11 cellular contexts compared by ENCODE assay signal in the genomic region with DNA sequence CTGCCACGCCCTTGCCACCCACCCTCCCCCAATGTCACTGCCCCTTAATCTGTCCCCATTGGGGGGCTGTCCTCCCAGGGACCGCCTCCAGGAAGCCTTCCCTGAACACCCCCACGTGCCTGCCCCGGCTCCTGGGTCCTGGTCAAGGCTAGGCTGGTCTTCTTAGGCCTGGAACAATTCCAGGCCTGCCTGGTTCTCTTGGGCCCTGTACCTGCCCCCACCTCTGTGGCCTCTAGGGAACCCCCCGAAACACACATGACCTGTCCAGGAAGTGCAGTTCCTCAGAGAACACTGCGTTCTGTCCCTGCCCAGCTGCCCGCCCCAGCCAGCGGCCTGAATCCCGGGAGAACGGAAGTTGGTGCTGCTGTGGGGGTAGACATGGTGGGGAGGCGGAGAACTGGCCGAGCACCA. TPM values are rescaled to one million over a fixed set of nuclear protein-coding genes. Genes with fewer than 3 reads are reported as not detected.
DNase-seq lines count a peak whose midpoint lies in the region; ATAC-seq, FAIRE-seq and TF ChIP-seq lines count a peak whose summit lies in the region.
"Had no signal": no experiment of that assay in that cellular context is flagged by ENCODE, and none has a peak within 500 bp of the region (broad histone marks: within the 10 kb centered on the region; RNA-seq: fewer than 3 reads in every experiment).

No MANE protein-coding gene starts in this region.

- FAIRE-seq in H54 (lab: Jason Lieb, UNC) = no peak
- FAIRE-seq: frontal cortex had no signal

- H3K36me3 ChIP-seq in H7 (replicated peaks; ENCODE audit: control insufficient read depth, insufficient read depth, low read length) = no peaks in the 10 kb centered on the region; the same call in none of the 2 replicates
- peaks cover 0 to 15% of the 10 kb centered on the region in 2 donors for H3K36me3 ChIP-seq in body of pancreas (replicated peaks in 1 of 2; ENCODE audit: insufficient read depth in 1 of 2, low read depth in 2 of 2)
- H3K36me3 ChIP-seq in left lung = peaks cover 0 to 50% of the 10 kb centered on the region in 2 donors
- H3K36me3 ChIP-seq in spleen = peaks cover 0 to 85% (median 46%) of the 10 kb centered on the region in 6 donors

- 65 to 66% methylated on average over 9 to 12 of the region's 12 CpGs for WGBS in body of pancreas, 2 donors
- WGBS in spleen, 5 donors = 56 to 64% (median 63%) methylated on average over 10 to 12 of the region's 12 CpGs

- H3K27me3 ChIP-seq in H7 (ENCODE audit: control insufficient read depth, insufficient read depth, low read length) (no peaks in the 10 kb centered on the region), body of pancreas (no peaks in the 10 kb centered on the region), left lung (no peaks in the 10 kb centered on the region), spleen (replicated peaks in 1 of 7) (no peaks in the 10 kb centered on the region)

- intact Hi-C loops in body of pancreas (cut with DNase I) = no loop called here
- intact Hi-C loops in left lung (cut with DNase I) = no loop called here
- intact Hi-C loops in spleen (cut with DNase I; ENCODE audit: low total_unique reads) = no loop called here

- H3K4me1 ChIP-seq in body of pancreas (peaks cover 62% of the 10 kb centered on the region), left lung (peaks cover 44 to 66% of the 10 kb centered on the region in 2 donors), spleen (peaks cover 42 to 92% (median 75%) of the 10 kb centered on the region in 6 donors)

- peak; percentile 37 for DNase-seq in H7
- DNase-seq in body of pancreas = peak; percentile 32 to 66 (median 48)
- peak; percentile 33 to 72 for DNase-seq in left lung
- peak; percentile 88 for DNase-seq in spleen
- DNase-seq in GM03348 (ENCODE audit: low spot score) = no peak
- DNase-seq in SIG-M5 treated with dmso at 0.1 percent for 504 hours (lab: John Stamatoyannopoulos, UW; ENCODE audit: unreplicated experiment) = no peak
- no peak for DNase-seq in H54 (ENCODE audit: insufficient read length, low spot score)
- DNase-seq: NCI-H82, T-helper 9 cell had no signal

- no peak overlapping the region for H3K4me3 ChIP-seq in H7 (ENCODE audit: insufficient read depth, low read depth, low read length)
- H3K4me3 ChIP-seq in body of pancreas = no peak overlapping the region
- no peak overlapping the region for H3K4me3 ChIP-seq in left lung
- peak overlapping the region in 2 of 8 donors; percentile 23 to 45 for H3K4me3 ChIP-seq in spleen

- no peak for TF ChIP-seq CTCF in body of pancreas (IDR thresholded peaks at IDR 0.05)
- TF ChIP-seq CTCF in left lung (IDR thresholded peaks at IDR 0.05) = no peak
- no peak for TF ChIP-seq CTCF in spleen (IDR thresholded peaks at IDR 0.05 in 8 of 11, conservative IDR thresholded peaks at IDR 0.05 in 3 of 11)

- ATAC-seq in body of pancreas (no peak), left lung (no peak), HG02678 (IDR thresholded peaks at IDR 0.05; ENCODE audit: unreplicated experiment) (no peak)

- no peaks in the 10 kb centered on the region for H3K9me3 ChIP-seq in body of pancreas
- H3K9me3 ChIP-seq in left lung = no peaks in the 10 kb centered on the region
- no peaks in the 10 kb centered on the region for H3K9me3 ChIP-seq in spleen

- peak overlapping the region; percentile 47 to 90 (median 65) for H3K27ac ChIP-seq in body of pancreas
- H3K27ac ChIP-seq in left lung = peak overlapping the region; percentile 73 to 79
- H3K27ac ChIP-seq in spleen = peak overlapping the region; percentile 65 to 99 (median 98)

- TF ChIP-seq POLR2A in body of pancreas (IDR thresholded peaks at IDR 0.05) (no peak), spleen (IDR thresholded peaks at IDR 0.05) (no peak), H54 (IDR thresholded peaks at IDR 0.05; ENCODE audit: low read depth, low read length) (no peak)

RNA-seq across cellular contexts. Expression of gene MXD4, which starts 5.1 kb away (rescaled TPM):
- 13.4 and 22.3 TPM in 2 replicates for total RNA-seq in H7 (2014; rRNA removed; shearing (Covaris generic))
- 10 to 100 TPM; 40.7 to 45.5 TPM for total RNA-seq in body of pancreas
- total RNA-seq in left lung = 10 to 100 TPM; 52.4 to 84.6 TPM
- total RNA-seq in spleen = 100 to 1,000 TPM in 5 of 7 donors, 10 to 100 TPM in 2; 51.8 to 128 (median 112) TPM
- 100 to 1,000 TPM in 1 of 3 donors, 10 to 100 TPM in 2; 36.0 to 103 (median 38.4) TPM for polyA plus RNA-seq in spleen

RNA-seq across cellular contexts. Expression of gene HAUS3, which starts 14.9 kb away (rescaled TPM):
- total RNA-seq in H7 (2014; rRNA removed; shearing (Covaris generic)) = 8.5 and 16.4 TPM in 2 replicates
- total RNA-seq in body of pancreas (10 to 100 TPM in 1 of 2 donors, 1 to 10 TPM in 1; 7.3 to 11.9 TPM), left lung (10 to 100 TPM in 1 of 2 donors, 1 to 10 TPM in 1; 9.7 to 13.3 TPM), spleen (10 to 100 TPM; 16.2 to 22.4 (median 19.2) TPM)
- 10 to 100 TPM; 10.3 to 15.0 (median 13.0) TPM for polyA plus RNA-seq in spleen

RNA-seq across cellular contexts. Expression of gene POLN, which starts 14.9 kb away (rescaled TPM):
- 0.96 and 2.4 TPM in 2 replicates for total RNA-seq in H7 (2014; rRNA removed; shearing (Covaris generic))
- total RNA-seq in body of pancreas (1 to 10 TPM; 4.9 to 5.9 TPM), left lung (1 to 10 TPM; 3.3 to 3.6 TPM), spleen (1 to 10 TPM; 1.9 to 3.5 (median 2.9) TPM)
- 1 to 10 TPM; 1.2 to 1.5 (median 1.5) TPM for polyA plus RNA-seq in spleen

Comparison
In these comparisons a context has a peak if more than half of its experiments do, and no peak if none do; other contexts are left out.
1. DNase-seq: peak in H7 (single experiment), body of pancreas (4 of 4), left lung (2 of 2) and spleen (single experiment); none in GM03348 (single experiment), SIG-M5 treated with dmso at 0.1 percent for 504 hours (single experiment) and H54 (single experiment).
2. Peak in every context shown above with its lines, with median percentiles within 50 percentile points of each other: H3K27ac ChIP-seq.